ENCODE assay signal across 1 cellular context in the genomic region with DNA sequence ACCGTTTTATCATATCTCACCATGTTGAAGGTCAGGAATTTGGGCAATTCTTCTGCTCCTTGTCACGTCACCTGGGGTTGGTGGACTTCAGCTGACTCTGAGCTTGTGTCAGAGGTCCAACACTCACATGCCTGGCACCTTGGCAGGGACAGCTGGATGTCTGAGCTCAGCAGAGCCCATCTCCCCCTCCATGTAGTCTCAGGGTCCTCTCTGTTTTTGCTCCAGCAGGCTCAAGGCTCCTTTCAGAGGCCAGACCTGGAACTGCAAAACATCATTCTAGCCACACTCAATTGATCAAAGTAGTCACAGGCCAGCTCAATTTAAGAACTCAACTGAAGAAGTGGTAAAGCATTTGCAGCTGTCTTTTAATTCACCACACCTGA.
TF ChIP-seq lines count a peak whose summit lies in the region.

No MANE protein-coding gene starts in this region.

TF ChIP-seq in IMR-90, 13 proteins besides CTCF, POLR2A, EP300 and RAD21 (continued from another document):
- TF ChIP-seq ELK1 (IDR thresholded peaks at IDR 0.05; ENCODE audit: borderline replicate concordance, low read depth, low read length) (no peak), CEBPB (IDR thresholded peaks at IDR 0.05; ENCODE audit: low read depth, low read length) (no peak), FOS (IDR thresholded peaks at IDR 0.05; ENCODE audit: low read depth, low read length) (no peak), SMC3 (IDR thresholded peaks at IDR 0.05; ENCODE audit: low read depth, low read length) (no peak)
